18 cellular contexts compared by ENCODE assay signal in the genomic region with DNA sequence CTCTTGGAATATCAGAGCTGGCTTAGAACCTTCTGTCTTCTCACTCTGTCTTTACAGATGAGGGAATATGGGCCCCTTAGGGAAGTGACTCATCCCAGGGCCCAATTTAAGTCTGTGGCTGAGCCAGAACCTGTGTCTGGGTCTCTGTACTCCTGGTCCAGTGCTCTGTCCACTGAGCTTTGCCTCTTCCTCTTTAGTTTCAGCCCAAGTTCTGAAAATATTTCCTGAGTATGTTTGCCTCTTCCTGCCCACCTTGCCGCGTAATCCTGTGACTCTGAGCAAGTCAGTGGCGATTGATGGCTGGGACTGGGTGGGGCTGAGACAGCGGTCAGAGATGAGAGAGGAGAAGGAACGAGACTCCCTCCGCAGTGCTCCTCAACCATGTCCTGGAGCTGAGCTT. TPM values are rescaled to one million over a fixed set of nuclear protein-coding genes. Genes with fewer than 3 reads are reported as not detected.
DNase-seq lines count a peak whose midpoint lies in the region; ATAC-seq, FAIRE-seq and TF ChIP-seq lines count a peak whose summit lies in the region.
"Had no signal": no experiment of that assay in that cellular context is flagged by ENCODE, and none has a peak within 500 bp of the region (broad histone marks: within the 10 kb centered on the region; RNA-seq: fewer than 3 reads in every experiment).

No MANE protein-coding gene starts in this region.

- intact Hi-C loops in tibial artery (cut with DNase I; ENCODE audit: low total_unique reads) = no loop called here

- WGBS in H1 (ENCODE audit: extremely low coverage in 1 of 2, insufficient coverage in 1 of 2, insufficient read length in 1 of 2, insufficient replicate concordance in 2 of 2, low coverage in 1 of 2, low lambda C conversion rate in 2 of 2, missing lambda C conversion rate in 1 of 2), 2 experiments = 76% methylated on average over 6 of the region's 6 CpGs; no CpG with 5 or more reads in 1 of the 2 experiments

- no peak overlapping the region for H3K56ac ChIP-seq in H1 (replicated peaks; ENCODE audit: insufficient read length, low read depth, low read length)

- H3K36me3 ChIP-seq in H1 (ENCODE audit: control insufficient read depth in 2 of 4, insufficient read depth in 4 of 4, low read length in 3 of 4) (no peaks in the 10 kb centered on the region), tibial artery (no peaks in the 10 kb centered on the region)
- H3K36me3 ChIP-seq: brain microvascular endothelial cell, neutrophil had no signal

- H4K8ac ChIP-seq in H1 (ENCODE audit: extremely low read depth, insufficient read depth, low read length) = no peak overlapping the region

- H2AK5ac ChIP-seq in H1 (ENCODE audit: low read depth, low read length) = no peak overlapping the region

- H2BK20ac ChIP-seq in H1 (ENCODE audit: low read length) = no peak overlapping the region

- CTCF ChIA-PET in H1 (lab: Charles Lee; ENCODE audit: partially characterized antibody) = interaction anchor here (0.6 to 27.8 kb wide), 5 partner anchors 13 to 454 kb away, joined by 3 to 831 read pairs (median 55); a partner anchor contains a TSS

- no peak overlapping the region for H4K91ac ChIP-seq in H1 (replicated peaks; ENCODE audit: insufficient read length, low read length)

- ATAC-seq in GM19467 (IDR thresholded peaks at IDR 0.05; ENCODE audit: unreplicated experiment) = no peak

- H3K79me2 ChIP-seq in H1 (ENCODE audit: control insufficient read depth in 1 of 2, insufficient read depth in 2 of 2, low read length in 2 of 2) = no peaks in the 10 kb centered on the region

- no peak overlapping the region for H4K5ac ChIP-seq in H1 (ENCODE audit: insufficient read length, low read depth, low read length)

- no peak overlapping the region for H3K9ac ChIP-seq in H1 (replicated peaks in 1 of 4; ENCODE audit: extremely low read depth in 1 of 4, low read depth in 3 of 4, low read length in 3 of 4)

- TF ChIP-seq CTCF in H1 (IDR thresholded peaks at IDR 0.05; ENCODE audit: control extremely low read depth in 1 of 3, insufficient read depth in 1 of 3, low read depth in 1 of 3, low read length in 3 of 3) = no peak
- no peak for TF ChIP-seq CTCF in tibial artery (IDR thresholded peaks at IDR 0.05)

- peak overlapping the region; percentile 75; the same call in 1 of the 2 replicates for H2BK12ac ChIP-seq in H1 (ENCODE audit: low read depth, low read length)

- H3K27me3 ChIP-seq in H1 (replicated peaks in 1 of 4; ENCODE audit: control insufficient read depth in 3 of 4, extremely low read depth in 1 of 4, insufficient read depth in 3 of 4, low read length in 3 of 4) (peaks cover 5 to 27% (median 20%) of the 10 kb centered on the region in 4 experiments), tibial artery (no peaks in the 10 kb centered on the region)
- H3K27me3 ChIP-seq: brain microvascular endothelial cell had no signal

- H3K4me1 ChIP-seq in H1 (replicated peaks in 1 of 4; ENCODE audit: control insufficient read depth in 3 of 4, insufficient read depth in 4 of 4, low read length in 3 of 4) (peaks cover 8 to 30% (median 18%) of the 10 kb centered on the region in 4 experiments), tibial artery (peaks cover 4 to 51% (median 40%) of the 10 kb centered on the region in 4 donors)

- POLR2A ChIA-PET in H1 (lab: Charles Lee; ENCODE audit: partially characterized antibody) = interaction anchor here (0.7 to 1.7 kb wide), 4 partner anchors 9 to 439 kb away, joined by 3 to 5 read pairs (median 3); no protein-coding TSS in a partner anchor

- peaks cover 0 to 4% of the 10 kb centered on the region in 2 experiments for H4K20me1 ChIP-seq in H1 (replicated peaks in 1 of 2; ENCODE audit: control insufficient read depth in 1 of 2, insufficient read depth in 2 of 2, low read length in 2 of 2)

- H3K23ac ChIP-seq in H1 (ENCODE audit: insufficient read length) = no peak overlapping the region

- peak; percentile 22 for DNase-seq in SKM-1 treated with dmso at 0.1 percent for 144 hours (lab: John Stamatoyannopoulos, UW; ENCODE audit: unreplicated experiment)
- DNase-seq in SKM-1 (lab: John Stamatoyannopoulos, UW; ENCODE audit: unreplicated experiment) = no peak
- peak; percentile 60 for DNase-seq in RCC 7860 (ENCODE audit: low spot score)
- no peak for DNase-seq in H1 (ENCODE audit: low read depth in 1 of 2, low spot score in 2 of 2)
- DNase-seq in tibial artery = no peak
- DNase-seq in ureter (ENCODE audit: low spot score) = no peak
- no peak for DNase-seq in mucosa of gallbladder (ENCODE audit: low spot score)
- DNase-seq: activated CD4-positive, alpha-beta T cell treated with anti-CD3 and anti-CD28 coated beads, Interleukin-2, amount 50 U/mL, for 4 hours; activated gamma-delta T cell; brain microvascular endothelial cell; DMS79 treated with DMSO at 0.1 percent for 48 hours; NCI-H1436 treated with DMSO at 0.1 percent for 48 hours; NCI-H524 treated with DMSO at 0.1 percent for 48 hours; RPMI8226; small intestine had no signal

- peaks cover 11% of the 10 kb centered on the region for H3K23me2 ChIP-seq in H1 (ENCODE audit: low read depth, low read length)

- no peak overlapping the region for H3K4ac ChIP-seq in H1 (replicated peaks; ENCODE audit: insufficient read length, low read depth, low read length)

- H3K9me3 ChIP-seq in H1 (ENCODE audit: insufficient read depth in 2 of 2, low read depth in 1 of 2, low read length in 1 of 2) = no peaks in the 10 kb centered on the region
- no peaks in the 10 kb centered on the region for H3K9me3 ChIP-seq in tibial artery
- H3K9me3 ChIP-seq: neutrophil had no signal

- H3K79me1 ChIP-seq in H1 (ENCODE audit: low read depth, low read length) = no peaks in the 10 kb centered on the region

- H3K4me3 ChIP-seq in H1 (ENCODE audit: extremely low read depth in 1 of 4, insufficient read depth in 2 of 4, low read depth in 3 of 4, low read length in 4 of 4) (no peak overlapping the region), tibial artery (no peak overlapping the region)

- TF ChIP-seq RAD21 in H1 (IDR thresholded peaks at IDR 0.05 in 1 of 2, conservative IDR thresholded peaks at IDR 0.05 in 1 of 2; ENCODE audit: low read depth in 2 of 2, low read length in 2 of 2) = no peak

- no peak overlapping the region for H2BK5ac ChIP-seq in H1 (ENCODE audit: low read depth, low read length)

- no peak overlapping the region for H3K18ac ChIP-seq in H1 (ENCODE audit: extremely low read depth, low read length)

- H2BK120ac ChIP-seq in H1 (replicated peaks; ENCODE audit: low read depth, low read length) = no peak overlapping the region

- H2AFZ ChIP-seq in H1 (ENCODE audit: low read length) = no peak overlapping the region

- FAIRE-seq in RCC 7860 (lab: Jason Lieb, UNC) (no peak), H1 (lab: Jason Lieb, UNC) (no peak)
- FAIRE-seq: GM19239, small intestine had no signal

- no peak overlapping the region for H2BK15ac ChIP-seq in H1 (ENCODE audit: low read length)

- TF ChIP-seq EP300 in H1 (IDR thresholded peaks at IDR 0.05; ENCODE audit: borderline replicate concordance in 1 of 2, low read depth in 2 of 2, low read length in 2 of 2) = no peak

- H3K14ac ChIP-seq in H1 (ENCODE audit: insufficient read length) = no peak overlapping the region

- no peak overlapping the region for H3K27ac ChIP-seq in H1 (ENCODE audit: low read depth, low read length)
- peak overlapping the region; percentile 18 to 47 for H3K27ac ChIP-seq in tibial artery
- H3K27ac ChIP-seq: brain microvascular endothelial cell, neutrophil had no signal

- TF ChIP-seq POLR2A in H1 (IDR thresholded peaks at IDR 0.05; ENCODE audit: control extremely low read depth in 1 of 2, low read depth in 2 of 2, low read length in 2 of 2) = no peak

- H3K4me2 ChIP-seq in H1 (ENCODE audit: insufficient read depth in 1 of 2, low read depth in 2 of 2, low read length in 2 of 2) = no peak overlapping the region

TF ChIP-seq in H1, 55 proteins besides CTCF, POLR2A, EP300 and RAD21:
- TF ChIP-seq SAP30 (IDR thresholded peaks at IDR 0.05; ENCODE audit: insufficient read depth, insufficient replicate concordance, low read length) = no peak
- no peak for TF ChIP-seq CREB1 (IDR thresholded peaks at IDR 0.05)
- no peak for TF ChIP-seq CHD2 (IDR thresholded peaks at IDR 0.05; ENCODE audit: low read length)

RNA-seq across cellular contexts. Expression of a gene that starts 7.8 kb away (rescaled TPM):
- 1.0 and 1.2 TPM in 2 replicates for total RNA-seq in H1 (2021; fragmentation: NEBNext Ultra II Directional; extraction: Animal tissue kit (Norgen Biotek cat#: 25700))
- 0.65 and 0.96 TPM in 2 replicates for polyA plus RNA-seq in H1 (2011; rRNA removed)
- polyA plus RNA-seq in H1 (2011; cell fraction: cytosol; rRNA removed) = 0.62 TPM
- polyA plus RNA-seq in H1 (2011; cell fraction: nucleus; rRNA removed) = 1.7 TPM
- polyA plus RNA-seq in H1 (2012, experiment 1 of 2) = 0.25 to 0.47 TPM (median 0.34 TPM) in 4 replicates
- polyA plus RNA-seq in H1 (2012, experiment 2 of 2) = 0.16 TPM
- polyA plus RNA-seq in H1 (2013, experiment 1 of 2) = 0.36 TPM
- polyA plus RNA-seq in H1 (2013, experiment 2 of 2) = 0.48 TPM
- polyA minus RNA-seq in H1 (2011; rRNA and poly(A)+ RNA removed) = 0.22 and 0.27 TPM in 2 replicates
- polyA minus RNA-seq in H1 (2011; cell fraction: cytosol; rRNA and poly(A)+ RNA removed) = 0.66 TPM
- polyA minus RNA-seq in H1 (2011; cell fraction: nucleus; rRNA and poly(A)+ RNA removed) = 6.8 TPM
- total RNA-seq in ureter (16.0 TPM), mucosa of gallbladder (43.5 TPM)

RNA-seq across cellular contexts. Expression of a gene that starts 59.0 kb away (rescaled TPM):
- 145 and 156 TPM in 2 replicates for total RNA-seq in H1 (2021; fragmentation: NEBNext Ultra II Directional; extraction: Animal tissue kit (Norgen Biotek cat#: 25700))
- polyA plus RNA-seq in H1 (2011; rRNA removed) = 114 and 158 TPM in 2 replicates
- polyA plus RNA-seq in H1 (2011; cell fraction: cytosol; rRNA removed) = 152 TPM
- polyA plus RNA-seq in H1 (2011; cell fraction: nucleus; rRNA removed) = 155 TPM
- 115 to 156 TPM (median 139 TPM) in 4 replicates for polyA plus RNA-seq in H1 (2012, experiment 1 of 2)
- 167 TPM for polyA plus RNA-seq in H1 (2012, experiment 2 of 2)
- 80.6 TPM for polyA plus RNA-seq in H1 (2013, experiment 1 of 2)
- 76.5 TPM for polyA plus RNA-seq in H1 (2013, experiment 2 of 2)
- 144 and 187 TPM in 2 replicates for polyA minus RNA-seq in H1 (2011; rRNA and poly(A)+ RNA removed)
- polyA minus RNA-seq in H1 (2011; cell fraction: cytosol; rRNA and poly(A)+ RNA removed) = 83.3 TPM
- polyA minus RNA-seq in H1 (2011; cell fraction: nucleus; rRNA and poly(A)+ RNA removed) = 60.0 TPM
- total RNA-seq in ureter = 143 TPM
- total RNA-seq in mucosa of gallbladder = 126 TPM

RNA-seq across cellular contexts. Expression of a gene that starts 59.6 kb away (rescaled TPM):
- total RNA-seq in H1 (2021; fragmentation: NEBNext Ultra II Directional; extraction: Animal tissue kit (Norgen Biotek cat#: 25700)) = 7.2 and 8.2 TPM in 2 replicates
- polyA plus RNA-seq in H1 (2011; rRNA removed) = 17.3 and 25.5 TPM in 2 replicates
- polyA plus RNA-seq in H1 (2011; cell fraction: cytosol; rRNA removed) = 9.3 TPM
- polyA plus RNA-seq in H1 (2011; cell fraction: nucleus; rRNA removed) = 18.3 TPM
- polyA plus RNA-seq in H1 (2012, experiment 1 of 2) = 6.8 to 14.2 TPM (median 11.5 TPM) in 4 replicates
- polyA plus RNA-seq in H1 (2012, experiment 2 of 2) = 10.0 TPM
- 6.5 TPM for polyA plus RNA-seq in H1 (2013, experiment 1 of 2)
- 5.5 TPM for polyA plus RNA-seq in H1 (2013, experiment 2 of 2)
- 7.9 and 9.6 TPM in 2 replicates for polyA minus RNA-seq in H1 (2011; rRNA and poly(A)+ RNA removed)
- 7.9 TPM for polyA minus RNA-seq in H1 (2011; cell fraction: cytosol; rRNA and poly(A)+ RNA removed)
- polyA minus RNA-seq in H1 (2011; cell fraction: nucleus; rRNA and poly(A)+ RNA removed) = 5.3 TPM
- 42.1 TPM for total RNA-seq in ureter
- total RNA-seq in mucosa of gallbladder = 83.8 TPM

Comparison
In these comparisons a context has a peak if more than half of its experiments do, and no peak if none do; other contexts are left out.
1. DNase-seq: peak in SKM-1 treated with dmso at 0.1 percent for 144 hours (single experiment) and RCC 7860 (single experiment); none in SKM-1 (single experiment), H1 (0 of 2), tibial artery (0 of 2), ureter (single experiment) and mucosa of gallbladder (single experiment).